Comparison of ENCODE assay signal across 10 cellular contexts in the genomic region with DNA sequence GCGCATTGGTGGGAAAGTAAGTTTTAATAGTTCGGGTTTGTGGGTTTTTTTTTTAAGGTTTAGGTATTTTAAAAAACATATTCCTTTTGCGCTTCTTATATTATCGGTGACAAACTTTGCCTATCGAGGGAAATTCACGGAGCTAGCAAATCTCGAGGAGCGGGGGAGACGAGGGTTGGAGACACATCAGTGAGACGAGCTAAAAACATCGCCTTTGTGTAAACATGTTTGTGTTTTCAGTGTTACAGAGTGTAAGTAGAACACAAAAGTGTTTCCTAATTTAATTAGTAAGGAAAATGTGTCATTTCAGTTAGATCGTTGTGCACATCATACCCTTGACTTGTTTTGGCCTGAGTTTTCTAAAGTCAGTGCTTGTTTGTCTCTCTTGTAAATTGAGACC. TPM values are rescaled to one million over a fixed set of nuclear protein-coding genes. Genes with fewer than 3 reads are reported as not detected.
DNase-seq lines count a peak whose midpoint lies in the region; ATAC-seq and TF ChIP-seq lines count a peak whose summit lies in the region.
"Had no signal": no experiment of that assay in that cellular context is flagged by ENCODE, and none has a peak within 500 bp of the region (broad histone marks: within the 10 kb centered on the region; RNA-seq: fewer than 3 reads in every experiment).

No MANE protein-coding gene starts in this region.

- H3K9me3 Mint-ChIP-seq in activated CD8-positive, alpha-beta T cell treated with anti-CD3 and anti-CD28 coated beads, Interleukin-2, amount 10 ng/mL, durations not matched to agents 7 days and 5 days (ENCODE audit: insufficient read depth): no peaks in the 10 kb centered on the region

- no peak for ATAC-seq in activated CD8-positive, alpha-beta T cell treated with anti-CD3 and anti-CD28 coated beads, Interleukin-2, amount 10 ng/mL, durations not matched to agents 7 days and 5 days
- ATAC-seq in HG03439 (IDR thresholded peaks at IDR 0.05; ENCODE audit: unreplicated experiment): no peak
- ATAC-seq in GM18498 (IDR thresholded peaks at IDR 0.05; ENCODE audit: unreplicated experiment): no peak

- CTCF ChIA-PET in activated CD8-positive, alpha-beta T cell treated with anti-CD3 and anti-CD28 coated beads, Interleukin-2, amount 10 ng/mL, durations not matched to agents 7 days and 5 days (lab: Charles Lee): interaction anchor here (1.1 to 1.8 kb wide), 3 partner anchors 8 to 35 kb away, joined by 3 to 4 read pairs (median 4); no protein-coding TSS in a partner anchor

- H3K4me1 Mint-ChIP-seq in activated CD8-positive, alpha-beta T cell treated with anti-CD3 and anti-CD28 coated beads, Interleukin-2, amount 10 ng/mL, durations not matched to agents 7 days and 5 days (ENCODE audit: low read depth): peaks cover 31% of the 10 kb centered on the region

- POLR2A ChIA-PET in activated CD8-positive, alpha-beta T cell treated with anti-CD3 and anti-CD28 coated beads, Interleukin-2, amount 10 ng/mL, durations not matched to agents 7 days and 5 days (lab: Charles Lee): interaction anchor here (0.6 to 2.9 kb wide), 8 partner anchors 8 to 539 kb away, joined by 3 to 20 read pairs (median 4); partner anchors contain the start of genes ANKRA2 and UTP15

- peak overlapping the region; percentile 98 for H3K4me3 Mint-ChIP-seq in activated CD8-positive, alpha-beta T cell treated with anti-CD3 and anti-CD28 coated beads, Interleukin-2, amount 10 ng/mL, durations not matched to agents 7 days and 5 days

- DNase-seq in NCI-H82 (lab: John Stamatoyannopoulos, UW) (peak; percentile 4), NCI-H82 treated with DMSO at 0.1 percent for 48 hours (lab: John Stamatoyannopoulos, UW; ENCODE audit: unreplicated experiment) (no peak), stomach (no peak), HuH-7.5 (ENCODE audit: low spot score) (no peak)
- no peak for DNase-seq in activated CD8-positive, alpha-beta T cell treated with anti-CD3 and anti-CD28 coated beads, Interleukin-2, amount 10 ng/mL, durations not matched to agents 7 days and 5 days
- DNase-seq: NCI-H748 treated with DMSO at 0.1 percent for 48 hours, retina had no signal

- intact Hi-C loops in stomach (cut with DNase I; ENCODE audit: low total_unique reads): no loop called here

- H3K27me3 ChIP-seq in iPS-15b (ENCODE audit: control insufficient read depth, insufficient read depth, low read length) (no peaks in the 10 kb centered on the region), stomach (no peaks in the 10 kb centered on the region)

- H3K27ac ChIP-seq in stomach: peak overlapping the region in 4 of 5 donors; percentile 94 to 98 (median 96)

- TF ChIP-seq EP300 in stomach (IDR thresholded peaks at IDR 0.05): no peak

- peak overlapping the region; percentile 95 for H3K9ac ChIP-seq in iPS-15b (ENCODE audit: low read depth, low read length)

- no peaks in the 10 kb centered on the region for H3K9me3 ChIP-seq in iPS-15b (ENCODE audit: control insufficient read depth, insufficient read depth, low read length)
- H3K9me3 ChIP-seq in stomach: no peaks in the 10 kb centered on the region

- H3K4me3 ChIP-seq in iPS-15b (ENCODE audit: low read depth, low read length) (peak overlapping the region; percentile 95), stomach (peak overlapping the region; percentile 77 to 95 (median 93))

- peak overlapping the region; percentile 100 for H3K27ac Mint-ChIP-seq in activated CD8-positive, alpha-beta T cell treated with anti-CD3 and anti-CD28 coated beads, Interleukin-2, amount 10 ng/mL, durations not matched to agents 7 days and 5 days

- peaks cover 9% of the 10 kb centered on the region for H3K36me3 ChIP-seq in iPS-15b (ENCODE audit: control insufficient read depth, insufficient read depth, low read length)
- peaks cover 21 to 38% (median 35%) of the 10 kb centered on the region in 4 donors for H3K36me3 ChIP-seq in stomach

- H3K27me3 Mint-ChIP-seq in activated CD8-positive, alpha-beta T cell treated with anti-CD3 and anti-CD28 coated beads, Interleukin-2, amount 10 ng/mL, durations not matched to agents 7 days and 5 days (ENCODE audit: low read depth): peaks cover 2% of the 10 kb centered on the region

- WGBS in stomach, 5 donors: 3 to 9% (median 4%) methylated on average over 12 of the region's 12 CpGs

- peaks cover 44% of the 10 kb centered on the region for H3K36me3 Mint-ChIP-seq in activated CD8-positive, alpha-beta T cell treated with anti-CD3 and anti-CD28 coated beads, Interleukin-2, amount 10 ng/mL, durations not matched to agents 7 days and 5 days (ENCODE audit: low read depth)

- no peak for TF ChIP-seq CTCF in stomach (IDR thresholded peaks at IDR 0.05)

- no peak for TF ChIP-seq POLR2A in stomach (IDR thresholded peaks at IDR 0.05)

- H3K4me1 ChIP-seq in iPS-15b (ENCODE audit: control insufficient read depth, insufficient read depth, low read length) (peaks cover 7% of the 10 kb centered on the region), stomach (peaks cover 27 to 70% (median 49%) of the 10 kb centered on the region in 4 donors)

RNA-seq across cellular contexts. Expression of gene BTF3, which starts 0.9 kb away (rescaled TPM):
- 100 to 1,000 TPM; 737 to 768 TPM for total RNA-seq in activated CD8-positive, alpha-beta T cell treated with anti-CD3 and anti-CD28 coated beads, Interleukin-2, amount 10 ng/mL, durations not matched to agents 7 days and 5 days
- 100 to 1,000 TPM; 154 to 498 (median 339) TPM for total RNA-seq in stomach
- 1,000 to 10,000 TPM in 1 of 3 donors, 100 to 1,000 TPM in 2; 692 to 1,046 (median 765) TPM for polyA plus RNA-seq in stomach

RNA-seq across cellular contexts. Expression of gene FOXD1, which starts 50.6 kb away (rescaled TPM):
- under 1 TPM in 1 of 2 experiments, not detected in 1; 0.13 TPM for total RNA-seq in activated CD8-positive, alpha-beta T cell treated with anti-CD3 and anti-CD28 coated beads, Interleukin-2, amount 10 ng/mL, durations not matched to agents 7 days and 5 days
- total RNA-seq in stomach: under 1 TPM in 1 of 5 donors, not detected in 4; 0.18 TPM
- under 1 TPM in 2 of 3 donors, not detected in 1; 0.19 to 0.28 TPM for polyA plus RNA-seq in stomach
